In genomic region chrX:110136136-110136535, GRCh38 we compare ENCODE assay signal across 26 cellular contexts.
"Had no signal": no experiment of that assay in that cellular context is flagged by ENCODE, and none has a peak within 500 bp of the region (broad histone marks: within the 10 kb centered on the region; RNA-seq: fewer than 3 reads in every experiment).

No MANE protein-coding gene starts in this region.

- H3K9me3 ChIP-seq: left lung, lower lobe of right lung, neutrophil, ovary, spleen, suprapubic skin, thoracic aorta, tibial artery, upper lobe of right lung had no signal

- DNase-seq: hippocampal formation; kidney glomerular epithelial cell; left colon; left lung; lower lobe of right lung; mammary epithelial cell; mesenchymal stem cell; naive B cell; natural killer cell; nephron progenitor cell; ovary; retina; right cardiac atrium; small intestine; spleen; stimulated activated CD4-positive, alpha-beta T cell treated with anti-CD3 and anti-CD28 coated beads, Interleukin-4, amount 100 ng/mL, for 24 hours; stimulated activated naive CD4-positive, alpha-beta T cell; tibial artery; trophoblast cell; upper lobe of right lung had no signal

- H3K4me3 ChIP-seq: left lung, lower lobe of right lung, neural progenitor cell, ovary, spleen, suprapubic skin, thoracic aorta, tibial artery, upper lobe of right lung had no signal

- H3K4me2 ChIP-seq: neural progenitor cell had no signal

- H3K9ac ChIP-seq: neural progenitor cell had no signal

- H3K4me1 ChIP-seq: left lung, lower lobe of right lung, neural progenitor cell, spleen, suprapubic skin, upper lobe of right lung had no signal

- ATAC-seq: left colon; left lung; lower lobe of right lung; natural killer cell; right cardiac atrium; sciatic nerve; stimulated activated effector memory CD8-positive, alpha-beta T cell treated with anti-CD3 and anti-CD28 coated beads, Interleukin-12 subunit alpha, Interleukin-12 subunit beta, amount 100 ng/mL, for 72 hours; upper lobe of right lung had no signal

- H3K27ac ChIP-seq: left lung, lower lobe of right lung, neural progenitor cell, ovary, spleen, suprapubic skin, thoracic aorta, tibial artery, upper lobe of right lung had no signal

- H3K27me3 ChIP-seq: neural progenitor cell, neutrophil, ovary, spleen, suprapubic skin, tibial artery, upper lobe of right lung had no signal

- H2AFZ ChIP-seq: neural progenitor cell had no signal

- H3K36me3 ChIP-seq: left lung, lower lobe of right lung, neural progenitor cell, neutrophil, ovary, spleen, suprapubic skin, thoracic aorta, tibial artery, upper lobe of right lung had no signal
